ENCODE assay signal across 1 cellular context in the genomic region with DNA sequence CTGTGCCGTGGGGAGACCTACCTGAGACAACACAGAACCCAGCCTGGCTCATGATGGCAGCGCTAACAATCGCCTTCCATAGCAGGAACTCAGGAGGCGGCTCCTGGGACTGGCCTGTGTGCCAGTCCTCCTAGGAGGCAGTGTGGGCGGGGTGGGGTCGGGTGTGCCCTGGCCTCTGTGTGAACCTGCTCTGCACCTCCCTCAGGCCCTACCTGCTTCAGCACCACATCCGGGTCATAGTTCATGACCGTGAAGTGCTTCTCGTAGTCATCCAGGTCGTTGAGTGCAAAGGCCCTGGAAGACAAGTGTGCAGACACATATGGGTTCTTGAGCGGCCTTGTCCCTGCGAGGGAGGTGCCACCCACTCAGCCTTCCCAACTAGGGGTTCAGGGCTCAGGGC.
TF ChIP-seq lines count a peak whose summit lies in the region.

No MANE protein-coding gene starts in this region.

TF ChIP-seq in H1, 55 proteins besides CTCF, POLR2A, EP300 and RAD21:
- no peak for TF ChIP-seq NANOG (IDR thresholded peaks at IDR 0.05; ENCODE audit: insufficient read depth, low read depth, low read length, poor library complexity, severe bottlenecking)
- TF ChIP-seq TAF7 (optimal IDR thresholded peaks at IDR 0.05; ENCODE audit: borderline replicate concordance, low read depth, low read length), result no peak
- TF ChIP-seq RFX5 (IDR thresholded peaks at IDR 0.05; ENCODE audit: borderline replicate concordance, low read depth, low read length), result no peak
- TF ChIP-seq SP1 (IDR thresholded peaks at IDR 0.05; ENCODE audit: low read depth, low read length), result no peak
- TF ChIP-seq CREB1 (IDR thresholded peaks at IDR 0.05), result no peak
- TF ChIP-seq GTF2F1 (IDR thresholded peaks at IDR 0.05; ENCODE audit: borderline replicate concordance, low read depth, low read length), result no peak
- TF ChIP-seq, protein P1, sequence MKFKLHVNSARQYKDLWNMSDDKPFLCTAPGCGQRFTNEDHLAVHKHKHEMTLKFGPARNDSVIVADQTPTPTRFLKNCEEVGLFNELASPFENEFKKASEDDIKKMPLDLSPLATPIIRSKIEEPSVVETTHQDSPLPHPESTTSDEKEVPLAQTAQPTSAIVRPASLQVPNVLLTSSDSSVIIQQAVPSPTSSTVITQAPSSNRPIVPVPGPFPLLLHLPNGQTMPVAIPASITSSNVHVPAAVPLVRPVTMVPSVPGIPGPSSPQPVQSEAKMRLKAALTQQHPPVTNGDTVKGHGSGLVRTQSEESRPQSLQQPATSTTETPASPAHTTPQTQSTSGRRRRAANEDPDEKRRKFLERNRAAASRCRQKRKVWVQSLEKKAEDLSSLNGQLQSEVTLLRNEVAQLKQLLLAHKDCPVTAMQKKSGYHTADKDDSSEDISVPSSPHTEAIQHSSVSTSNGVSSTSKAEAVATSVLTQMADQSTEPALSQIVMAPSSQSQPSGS (IDR thresholded peaks at IDR 0.05; ENCODE audit: low read length), result no peak
- TF ChIP-seq CHD1 (IDR thresholded peaks at IDR 0.05; ENCODE audit: low read depth, low read length), result no peak
- no peak for TF ChIP-seq HDAC2 (IDR thresholded peaks at IDR 0.05; ENCODE audit: borderline replicate concordance in 1 of 2, low read depth in 2 of 2, low read length in 2 of 2)
- TF ChIP-seq JUN (IDR thresholded peaks at IDR 0.05; ENCODE audit: low read depth, low read length), result no peak
- no peak for TF ChIP-seq EZH2 (IDR thresholded peaks at IDR 0.05; ENCODE audit: low read depth, low read length, severe bottlenecking)
- no peak for TF ChIP-seq ASH2L (IDR thresholded peaks at IDR 0.05; ENCODE audit: low read length)
- no peak for TF ChIP-seq SAP30 (IDR thresholded peaks at IDR 0.05; ENCODE audit: insufficient read depth, insufficient replicate concordance, low read length)
- TF ChIP-seq CHD2 (IDR thresholded peaks at IDR 0.05; ENCODE audit: low read length), result no peak
- TF ChIP-seq, protein P2, sequence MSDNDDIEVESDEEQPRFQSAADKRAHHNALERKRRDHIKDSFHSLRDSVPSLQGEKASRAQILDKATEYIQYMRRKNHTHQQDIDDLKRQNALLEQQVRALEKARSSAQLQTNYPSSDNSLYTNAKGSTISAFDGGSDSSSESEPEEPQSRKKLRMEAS (IDR thresholded peaks at IDR 0.05), result no peak
- TF ChIP-seq MAFK (IDR thresholded peaks at IDR 0.05; ENCODE audit: low read depth, low read length), result no peak
- TF ChIP-seq GABPA (IDR thresholded peaks at IDR 0.05; ENCODE audit: borderline replicate concordance, insufficient read depth, low read length), result no peak
- TF ChIP-seq SIN3A (conservative IDR thresholded peaks at IDR 0.05 in 1 of 2, IDR thresholded peaks at IDR 0.05 in 1 of 2; ENCODE audit: low read depth in 1 of 2, low read length in 2 of 2), result no peak
TF ChIP-seq in H1: peak in this region for 0.
